Comparison of ENCODE assay signal across 1 cellular context in the genomic region with DNA sequence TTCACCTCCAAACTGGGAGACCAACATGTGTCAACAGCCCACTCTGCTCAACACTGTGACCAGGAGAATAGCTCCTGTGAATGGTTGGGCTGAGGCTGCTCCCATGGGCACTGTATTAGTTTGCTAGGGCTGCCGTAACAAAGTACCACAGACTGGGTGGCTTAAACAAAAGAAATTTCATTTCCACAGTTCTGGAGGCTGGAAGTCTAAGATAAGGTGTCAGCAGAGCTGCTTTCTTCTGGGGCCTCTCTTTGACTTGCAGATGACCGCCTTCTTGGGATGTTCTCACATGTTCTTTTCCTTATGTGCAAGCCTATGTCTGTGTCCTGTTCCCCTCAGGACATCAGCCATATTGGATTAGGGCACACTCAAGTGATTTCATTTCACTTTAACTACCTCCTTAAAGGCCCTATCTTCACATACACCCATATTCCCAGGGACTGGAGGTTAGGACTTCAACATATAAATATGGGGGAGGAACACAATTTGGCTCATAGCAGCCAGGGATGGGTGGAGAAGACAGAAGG.
TF ChIP-seq lines count a peak whose summit lies in the region.

No MANE protein-coding gene starts in this region.

TF ChIP-seq in endothelial cell of umbilical vein, 7 proteins besides CTCF, POLR2A, EP300 and RAD21 (continued from another document):
- no peak for TF ChIP-seq JUN (IDR thresholded peaks at IDR 0.05; ENCODE audit: borderline replicate concordance, insufficient read depth, insufficient read length, low read depth)
